8 cellular contexts compared by ENCODE assay signal in the genomic region with DNA sequence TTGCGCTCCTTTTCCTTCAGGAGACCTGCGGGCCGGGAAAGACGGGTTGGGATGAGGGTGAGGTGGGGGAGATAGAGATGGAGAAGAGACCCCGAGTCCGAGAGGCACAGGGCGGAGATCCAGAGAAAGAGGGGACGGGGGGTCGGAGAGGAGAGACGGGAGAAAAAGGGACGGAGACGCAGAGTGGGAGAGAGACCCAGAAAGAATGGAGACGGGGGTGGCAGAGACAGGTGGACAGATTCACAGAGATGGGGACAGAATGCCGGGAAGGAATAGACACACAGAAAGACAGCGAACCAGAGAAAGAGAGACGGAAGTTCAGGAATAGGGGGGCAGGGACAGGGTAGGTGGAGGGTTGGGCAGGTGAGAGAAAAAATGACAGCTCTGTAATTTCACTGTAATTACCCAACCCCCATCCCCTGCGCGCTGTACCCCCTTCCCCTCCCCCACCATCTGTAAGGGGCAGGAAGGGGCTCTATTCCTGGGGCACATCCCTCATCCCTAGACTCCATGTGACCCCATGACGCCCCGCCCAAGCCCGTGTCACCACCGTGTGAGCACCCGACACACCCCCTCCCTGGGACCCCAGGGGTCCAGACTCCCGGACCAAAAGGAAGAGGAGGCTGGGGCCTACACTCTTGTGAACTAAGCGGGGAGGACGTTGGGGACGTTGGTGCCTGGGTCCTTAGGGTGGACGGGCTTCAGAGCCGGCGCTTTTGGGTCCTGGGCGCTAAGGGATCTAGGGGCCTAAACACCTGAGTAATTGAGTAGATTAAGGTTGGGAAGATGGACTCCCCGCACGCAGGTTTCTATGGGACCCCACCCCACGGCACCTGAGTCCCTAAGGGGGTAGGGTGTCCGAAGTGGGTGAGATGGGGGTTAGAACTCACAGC. TPM values are rescaled to one million over a fixed set of nuclear protein-coding genes. Genes with fewer than 3 reads are reported as not detected.
A peak's percentile ranks its signal among the peaks of the same experiment; 100 is the strongest.
DNase-seq lines count a peak whose midpoint lies in the region; ATAC-seq and TF ChIP-seq lines count a peak whose summit lies in the region.

No MANE protein-coding gene starts in this region.

- H3K9me3 Mint-ChIP-seq in activated CD4-positive, alpha-beta memory T cell treated with anti-CD3 and anti-CD28 coated beads, Interleukin-2, amount 10 ng/mL, durations not matched to agents 7 days and 5 days = no peaks in the 10 kb centered on the region

- no peak for ATAC-seq in HG02884 (IDR thresholded peaks at IDR 0.05; ENCODE audit: unreplicated experiment)

- peak overlapping the region; percentile 98 for H3K27ac ChIP-seq in left ventricle myocardium inferior (replicated peaks)
- peak overlapping the region; percentile 91 to 99 (median 96) for H3K27ac ChIP-seq in sigmoid colon

- H3K4me1 ChIP-seq in left ventricle myocardium inferior (peaks cover 67% of the 10 kb centered on the region), sigmoid colon (peaks cover 0 to 56% (median 49%) of the 10 kb centered on the region in 4 donors)

- POLR2A ChIA-PET in activated CD4-positive, alpha-beta memory T cell treated with anti-CD3 and anti-CD28 coated beads, Interleukin-2, amount 10 ng/mL, durations not matched to agents 7 days and 5 days (lab: Charles Lee) = interaction anchor here (1.5 to 2.3 kb wide), 4 partner anchors 8 to 19 kb away, joined by 6 to 15 read pairs (median 12); a partner anchor contains a TSS

- no peaks in the 10 kb centered on the region for H3K27me3 Mint-ChIP-seq in activated CD4-positive, alpha-beta memory T cell treated with anti-CD3 and anti-CD28 coated beads, Interleukin-2, amount 10 ng/mL, durations not matched to agents 7 days and 5 days

- TF ChIP-seq POLR2A in sigmoid colon (IDR thresholded peaks at IDR 0.05) = no peak

- no peaks in the 10 kb centered on the region for H3K36me3 Mint-ChIP-seq in activated CD4-positive, alpha-beta memory T cell treated with anti-CD3 and anti-CD28 coated beads, Interleukin-2, amount 10 ng/mL, durations not matched to agents 7 days and 5 days (ENCODE audit: low read depth)

- CTCF ChIA-PET in activated CD4-positive, alpha-beta memory T cell treated with anti-CD3 and anti-CD28 coated beads, Interleukin-2, amount 10 ng/mL, durations not matched to agents 7 days and 5 days (lab: Charles Lee) = interaction anchor here (2.1 kb wide), 1 partner anchor 13 kb away, joined by 7 read pairs; no protein-coding TSS in a partner anchor

- H3K36me3 ChIP-seq in left ventricle myocardium inferior = peaks cover 12% of the 10 kb centered on the region
- peaks cover 0 to 19% (median 4%) of the 10 kb centered on the region in 4 donors for H3K36me3 ChIP-seq in sigmoid colon

- H3K4me1 Mint-ChIP-seq in activated CD4-positive, alpha-beta memory T cell treated with anti-CD3 and anti-CD28 coated beads, Interleukin-2, amount 10 ng/mL, durations not matched to agents 7 days and 5 days = peaks cover 48% of the 10 kb centered on the region

- peak in 5 of 6 experiments; percentile 18 to 49 (median 36) for DNase-seq in stimulated activated naive CD4-positive, alpha-beta T cell (lab: John Stamatoyannopoulos, UW)
- no peak for DNase-seq in stimulated activated naive CD4-positive, alpha-beta T cell treated with Interleukin-2 at 50 U/mL for 16 hours (lab: John Stamatoyannopoulos, UW)
- DNase-seq in activated CD4-positive, alpha-beta memory T cell treated with anti-CD3 and anti-CD28 coated beads, Interleukin-2, amount 10 ng/mL, durations not matched to agents 7 days and 5 days = peak; percentile 40
- DNase-seq in left ventricle myocardium inferior (no peak), sigmoid colon (peak; percentile 78), germinal center (ENCODE audit: low spot score) (no peak), HuH-7.5 (ENCODE audit: low spot score) (no peak)

- no peaks in the 10 kb centered on the region for H3K27me3 ChIP-seq in left ventricle myocardium inferior (ENCODE audit: low read depth)
- H3K27me3 ChIP-seq in sigmoid colon = no peaks in the 10 kb centered on the region

- H3K4me3 Mint-ChIP-seq in activated CD4-positive, alpha-beta memory T cell treated with anti-CD3 and anti-CD28 coated beads, Interleukin-2, amount 10 ng/mL, durations not matched to agents 7 days and 5 days = peak overlapping the region; percentile 85

- TF ChIP-seq EP300 in sigmoid colon (IDR thresholded peaks at IDR 0.05) = no peak

- peak overlapping the region; percentile 73 for H3K27ac Mint-ChIP-seq in activated CD4-positive, alpha-beta memory T cell treated with anti-CD3 and anti-CD28 coated beads, Interleukin-2, amount 10 ng/mL, durations not matched to agents 7 days and 5 days

- H3K9me3 ChIP-seq in left ventricle myocardium inferior (replicated peaks) (no peaks in the 10 kb centered on the region), sigmoid colon (no peaks in the 10 kb centered on the region)

- intact Hi-C loops in left ventricle myocardium inferior (cut with micrococcal nuclease) (no loop called here), sigmoid colon (cut with DNase I) (loop anchor here (10.0 kb wide), 2 partner anchors 329 to 839 kb away; a partner anchor contains a TSS)

- H3K4me3 ChIP-seq in left ventricle myocardium inferior = peak overlapping the region; percentile 81
- peak overlapping the region; percentile 54 to 89 (median 64) for H3K4me3 ChIP-seq in sigmoid colon

- no peak for TF ChIP-seq CTCF in left ventricle myocardium inferior (IDR thresholded peaks at IDR 0.05; ENCODE audit: borderline replicate concordance)
- TF ChIP-seq CTCF in sigmoid colon (IDR thresholded peaks at IDR 0.05) = no peak

- WGBS in sigmoid colon, 2 donors = 1 to 2% methylated on average over 35 of the region's 35 CpGs

RNA-seq across cellular contexts. Expression of a gene that starts 1.0 kb away (rescaled TPM):
- 10 to 100 TPM; 18.7 to 19.1 TPM for total RNA-seq in activated CD4-positive, alpha-beta memory T cell treated with anti-CD3 and anti-CD28 coated beads, Interleukin-2, amount 10 ng/mL, durations not matched to agents 7 days and 5 days
- total RNA-seq in left ventricle myocardium inferior (7.9 TPM), sigmoid colon (10 to 100 TPM; 10.5 to 14.1 (median 11.9) TPM)
- polyA plus RNA-seq in sigmoid colon = 10 to 100 TPM in 1 of 3 donors, 1 to 10 TPM in 2; 6.2 to 10.2 (median 9.8) TPM

RNA-seq across cellular contexts. Expression of a gene that starts 9.8 kb away (rescaled TPM):
- 1 to 10 TPM; 3.9 to 4.5 TPM for total RNA-seq in activated CD4-positive, alpha-beta memory T cell treated with anti-CD3 and anti-CD28 coated beads, Interleukin-2, amount 10 ng/mL, durations not matched to agents 7 days and 5 days
- total RNA-seq in left ventricle myocardium inferior = 4.5 TPM
- 10 to 100 TPM in 3 of 4 donors, 1 to 10 TPM in 1; 10.0 to 29.6 (median 14.7) TPM for total RNA-seq in sigmoid colon
- 10 to 100 TPM in 2 of 3 donors, 1 to 10 TPM in 1; 2.1 to 13.2 (median 11.6) TPM for polyA plus RNA-seq in sigmoid colon

RNA-seq across cellular contexts. Expression of a gene that starts 16.9 kb away (rescaled TPM):
- total RNA-seq in activated CD4-positive, alpha-beta memory T cell treated with anti-CD3 and anti-CD28 coated beads, Interleukin-2, amount 10 ng/mL, durations not matched to agents 7 days and 5 days = 10 to 100 TPM; 27.7 to 29.5 TPM
- total RNA-seq in left ventricle myocardium inferior (8.0 TPM), sigmoid colon (10 to 100 TPM in 3 of 4 donors, 1 to 10 TPM in 1; 10.0 to 16.9 (median 12.8) TPM)
- polyA plus RNA-seq in sigmoid colon = 10 to 100 TPM; 18.0 to 45.6 (median 33.5) TPM

RNA-seq across cellular contexts. Expression of a gene that starts 17.2 kb away (rescaled TPM):
- 1,000 to 10,000 TPM; 1,511 to 1,528 TPM for total RNA-seq in activated CD4-positive, alpha-beta memory T cell treated with anti-CD3 and anti-CD28 coated beads, Interleukin-2, amount 10 ng/mL, durations not matched to agents 7 days and 5 days
- total RNA-seq in left ventricle myocardium inferior (530 TPM), sigmoid colon (1,000 to 10,000 TPM; 2,699 to 3,791 (median 2,810) TPM)
- 1,000 to 10,000 TPM; 2,118 to 3,330 (median 2,641) TPM for polyA plus RNA-seq in sigmoid colon

RNA-seq across cellular contexts. Expression of a gene that starts 21.3 kb away (rescaled TPM):
- 1 to 10 TPM; 1.3 to 2.6 TPM for total RNA-seq in activated CD4-positive, alpha-beta memory T cell treated with anti-CD3 and anti-CD28 coated beads, Interleukin-2, amount 10 ng/mL, durations not matched to agents 7 days and 5 days
- total RNA-seq in left ventricle myocardium inferior (not detected), sigmoid colon (not detected)
- polyA plus RNA-seq in sigmoid colon = 100 to 1,000 TPM; 109 to 168 (median 125) TPM

Comparison
In these comparisons a context has a peak if more than half of its experiments do, and no peak if none do; other contexts are left out.
1. DNase-seq: peak in stimulated activated naive CD4-positive, alpha-beta T cell (5 of 6), activated CD4-positive, alpha-beta memory T cell treated with anti-CD3 and anti-CD28 coated beads, Interleukin-2, amount 10 ng/mL, durations not matched to agents 7 days and 5 days (single experiment) and sigmoid colon (single experiment); none in stimulated activated naive CD4-positive, alpha-beta T cell treated with Interleukin-2 at 50 U/mL for 16 hours (single experiment), left ventricle myocardium inferior (single experiment), germinal center (single experiment) and HuH-7.5 (single experiment).